ENCODE assay signal across 17 cellular contexts in genomic region chr9:134551176-134551575, GRCh38.
A peak's percentile ranks its signal among the peaks of the same experiment; 100 is the strongest.
DNase-seq lines count a peak whose midpoint lies in the region; ATAC-seq, FAIRE-seq and TF ChIP-seq lines count a peak whose summit lies in the region.
"Had no signal": no experiment of that assay in that cellular context is flagged by ENCODE, and none has a peak within 500 bp of the region (broad histone marks: within the 10 kb centered on the region; RNA-seq: fewer than 3 reads in every experiment).

No MANE protein-coding gene starts in this region.

- no peak overlapping the region for H3K56ac ChIP-seq in mesendoderm (ENCODE audit: low read length)

- H3K4me3 ChIP-seq in endothelial cell of umbilical vein (replicated peaks in 1 of 3; ENCODE audit: insufficient read depth in 1 of 3, low read depth in 1 of 3, low read length in 3 of 3) (no peak overlapping the region), mesendoderm (ENCODE audit: low read length) (no peak overlapping the region)
- H3K4me3 ChIP-seq: GM12878 had no signal

- ATAC-seq in natural killer cell treated with Interleukin-12 subunit alpha and Interleukin-12 subunit beta and Interleukin-15 and Interleukin-18, amount 100 ng/mL, for 72 hours = no peak
- no peak for ATAC-seq in natural killer cell
- ATAC-seq: GM12878 had no signal

- no peak overlapping the region for H3K4ac ChIP-seq in mesendoderm (ENCODE audit: low read depth, low read length)

- no peak overlapping the region for H2AFZ ChIP-seq in endothelial cell of umbilical vein (ENCODE audit: low read depth, low read length)

- no peak overlapping the region for H2BK15ac ChIP-seq in mesendoderm (replicated peaks; ENCODE audit: low read depth)

- no TSS peak for BruUV-seq in endothelial cell of umbilical vein (replicated peaks; lab: Mats Ljungman, UMichigan)

- H4K8ac ChIP-seq in mesendoderm (ENCODE audit: low read depth, low read length) = no peak overlapping the region

- no peak for FAIRE-seq in endothelial cell of umbilical vein (lab: Jason Lieb, UNC)
- FAIRE-seq: GM12878 had no signal

- H3K27ac ChIP-seq in endothelial cell of umbilical vein (ENCODE audit: insufficient read depth, low read depth, low read length) (peak overlapping the region; percentile 91), mesendoderm (ENCODE audit: low read depth, low read length) (no peak overlapping the region)

- H4K5ac ChIP-seq in mesendoderm (ENCODE audit: low read length) = no peak overlapping the region

- no peak for TF ChIP-seq POLR2A in endothelial cell of umbilical vein (IDR thresholded peaks at IDR 0.05; ENCODE audit: low read depth, low read length)

- dilution Hi-C loops in endothelial cell of umbilical vein (cut with MboI; ENCODE audit: extremely low pct_ligation_motif_present, low sequenced_read_pairs) = no loop called here

- H3K36me3 Mint-ChIP-seq in natural killer cell treated with Interleukin-12 subunit alpha and Interleukin-12 subunit beta and Interleukin-15 and Interleukin-18, amount 100 ng/mL, for 72 hours = no peaks in the 10 kb centered on the region
- H3K36me3 Mint-ChIP-seq in natural killer cell (no peaks in the 10 kb centered on the region), nephron (ENCODE audit: low read depth) (peaks cover 3% of the 10 kb centered on the region)
- H3K36me3 Mint-ChIP-seq: CD4-positive, CD25-positive, alpha-beta regulatory T cell had no signal

- H2BK5ac ChIP-seq in mesendoderm (ENCODE audit: low read length) = no peak overlapping the region

- H3K79me1 ChIP-seq in mesendoderm (ENCODE audit: low read length) = no peaks in the 10 kb centered on the region

- no peaks in the 10 kb centered on the region for H3K9me1 ChIP-seq in endothelial cell of umbilical vein (replicated peaks; ENCODE audit: control insufficient read depth, extremely low read depth, insufficient read depth, low read length)

- H3K4me3 Mint-ChIP-seq in natural killer cell treated with Interleukin-12 subunit alpha and Interleukin-12 subunit beta and Interleukin-15 and Interleukin-18, amount 100 ng/mL, for 72 hours = no peak overlapping the region
- H3K4me3 Mint-ChIP-seq in natural killer cell = no peak overlapping the region
- no peak overlapping the region for H3K4me3 Mint-ChIP-seq in nephron

- H3K36me3 ChIP-seq in endothelial cell of umbilical vein (ENCODE audit: control insufficient read depth in 2 of 2, extremely low read depth in 1 of 2, insufficient read depth in 2 of 2, low read length in 2 of 2) (no peaks in the 10 kb centered on the region), mesendoderm (ENCODE audit: control insufficient read depth, insufficient read depth, low read length) (no peaks in the 10 kb centered on the region)

- H3K27me3 ChIP-seq in endothelial cell of umbilical vein (ENCODE audit: control insufficient read depth in 2 of 2, insufficient read depth in 2 of 2, low read length in 2 of 2) (no peaks in the 10 kb centered on the region), mesendoderm (ENCODE audit: insufficient read depth, low read length, poor library complexity) (no peaks in the 10 kb centered on the region)

- peak; percentile 53 for DNase-seq in natural killer cell treated with Interleukin-12 subunit alpha and Interleukin-12 subunit beta and Interleukin-15 and Interleukin-18, amount 100 ng/mL, for 72 hours (ENCODE audit: low spot score)
- DNase-seq in natural killer cell (no peak), endothelial cell of umbilical vein (ENCODE audit: low read depth, low spot score) (no peak), SIG-M5 (lab: John Stamatoyannopoulos, UW) (no peak), GM03348 (ENCODE audit: low spot score) (no peak), GM13976 (ENCODE audit: low spot score) (no peak), mesendoderm (no peak)
- DNase-seq: CD4-positive, CD25-positive, alpha-beta regulatory T cell; DMS53; GOT3; KBM-7; NCI-H1048; NCI-H1694 treated with DMSO at 0.1 percent for 48 hours; NCI-H69; NK-92 treated with Interleukin-12 subunit alpha and Interleukin-12 subunit beta, amount 100 ng/mL, for 24 hours had no signal

- H3K9ac ChIP-seq in endothelial cell of umbilical vein (replicated peaks; ENCODE audit: extremely low read depth, insufficient read depth, low read length) (no peak overlapping the region), mesendoderm (ENCODE audit: low read length) (no peak overlapping the region)

- peaks cover 0 to 2% of the 10 kb centered on the region in 2 donors for H3K27me3 Mint-ChIP-seq in natural killer cell treated with Interleukin-12 subunit alpha and Interleukin-12 subunit beta and Interleukin-15 and Interleukin-18, amount 100 ng/mL, for 72 hours
- H3K27me3 Mint-ChIP-seq in natural killer cell (ENCODE audit: low read depth in 2 of 2) (no peaks in the 10 kb centered on the region), nephron (ENCODE audit: low read depth) (peaks cover 6% of the 10 kb centered on the region)
- H3K27me3 Mint-ChIP-seq: CD4-positive, CD25-positive, alpha-beta regulatory T cell had no signal

- intact Hi-C loops in natural killer cell (cut with micrococcal nuclease) (no loop called here), endothelial cell of umbilical vein (cut with micrococcal nuclease) (no loop called here)

- POLR2A ChIA-PET in endothelial cell of umbilical vein (lab: Charles Lee) = interaction anchor here (0.5 kb wide), 1 partner anchor 8 kb away, joined by 4 read pairs; no protein-coding TSS in a partner anchor

- no peaks in the 10 kb centered on the region for H3K9me3 ChIP-seq in endothelial cell of umbilical vein (replicated peaks; ENCODE audit: control insufficient read depth, insufficient read depth, low read length)

- no peaks in the 10 kb centered on the region for H4K20me1 ChIP-seq in endothelial cell of umbilical vein (replicated peaks; ENCODE audit: control insufficient read depth, extremely low read depth, insufficient read depth, low read length)

- no peak overlapping the region for H3K18ac ChIP-seq in mesendoderm (ENCODE audit: low read length)

- H3K4me1 Mint-ChIP-seq in natural killer cell treated with Interleukin-12 subunit alpha and Interleukin-12 subunit beta and Interleukin-15 and Interleukin-18, amount 100 ng/mL, for 72 hours (ENCODE audit: low read depth in 2 of 2) = no peaks in the 10 kb centered on the region
- H3K4me1 Mint-ChIP-seq in natural killer cell (no peaks in the 10 kb centered on the region), nephron (peaks cover 44% of the 10 kb centered on the region)
- H3K4me1 Mint-ChIP-seq: CD4-positive, CD25-positive, alpha-beta regulatory T cell had no signal

- H3K79me2 ChIP-seq in endothelial cell of umbilical vein (ENCODE audit: control insufficient read depth, insufficient read depth, low read length) = no peaks in the 10 kb centered on the region
- H3K79me2 ChIP-seq in mesendoderm (ENCODE audit: control insufficient read depth, insufficient read depth, low read length) = no peaks in the 10 kb centered on the region

- H3K4me1 ChIP-seq in endothelial cell of umbilical vein (ENCODE audit: control insufficient read depth, extremely low read depth, insufficient read depth, low read length) = peaks cover 21% of the 10 kb centered on the region
- H3K4me1 ChIP-seq in mesendoderm (ENCODE audit: control insufficient read depth, low read depth, low read length) = no peaks in the 10 kb centered on the region

- TF ChIP-seq CTCF in natural killer cell (IDR thresholded peaks at IDR 0.05) (no peak), endothelial cell of umbilical vein (IDR thresholded peaks at IDR 0.05; ENCODE audit: extremely low read depth in 1 of 2, insufficient read depth in 1 of 2, low read depth in 1 of 2, low read length in 2 of 2) (no peak), nephron (IDR thresholded peaks at IDR 0.05; ENCODE audit: unreplicated experiment in 3 of 3) (no peak), GM13976 (IDR thresholded peaks at IDR 0.05; ENCODE audit: borderline replicate concordance, control extremely low read depth, extremely low read depth, insufficient read depth, missing control alignments) (no peak)

- H3K27ac Mint-ChIP-seq in natural killer cell treated with Interleukin-12 subunit alpha and Interleukin-12 subunit beta and Interleukin-15 and Interleukin-18, amount 100 ng/mL, for 72 hours = no peak overlapping the region
- no peak overlapping the region for H3K27ac Mint-ChIP-seq in natural killer cell
- peak overlapping the region; percentile 72 to 73 (median 73) for H3K27ac Mint-ChIP-seq in nephron
- H3K27ac Mint-ChIP-seq: CD4-positive, CD25-positive, alpha-beta regulatory T cell had no signal

- CTCF ChIA-PET in endothelial cell of umbilical vein (lab: Charles Lee) = interaction anchor here (1.1 to 1.4 kb wide), 2 partner anchors 92 to 95 kb away, joined by 4 to 6 read pairs; no protein-coding TSS in a partner anchor

- H2AK5ac ChIP-seq in mesendoderm (ENCODE audit: low read length) = no peak overlapping the region

- in situ Hi-C loops in GM13976 (cut with MboI; ENCODE audit: low sequenced_read_pairs, unreplicated experiment) = no loop called here

- H2BK120ac ChIP-seq in mesendoderm (ENCODE audit: low read depth, low read length) = no peak overlapping the region

- H3K4me2 ChIP-seq in endothelial cell of umbilical vein (ENCODE audit: insufficient read depth, low read length) = no peak overlapping the region
- H3K4me2 ChIP-seq in mesendoderm (ENCODE audit: low read length) = no peak overlapping the region

- no peak overlapping the region for H3K23ac ChIP-seq in mesendoderm (ENCODE audit: low read length)

- WGBS in mesendoderm (ENCODE audit: extremely low coverage, insufficient coverage, low lambda C conversion rate) = no CpG with 5 or more reads among the region's 23 CpGs

- H3K9me3 Mint-ChIP-seq in natural killer cell treated with Interleukin-12 subunit alpha and Interleukin-12 subunit beta and Interleukin-15 and Interleukin-18, amount 100 ng/mL, for 72 hours = no peaks in the 10 kb centered on the region
- H3K9me3 Mint-ChIP-seq in natural killer cell = no peaks in the 10 kb centered on the region
- peaks cover 2% of the 10 kb centered on the region for H3K9me3 Mint-ChIP-seq in nephron

TF ChIP-seq in endothelial cell of umbilical vein, 7 proteins besides CTCF, POLR2A, EP300 and RAD21:
- TF ChIP-seq GATA2 (IDR thresholded peaks at IDR 0.05; ENCODE audit: insufficient read depth, insufficient read length, low read depth, low read length) (no peak), POLR2AphosphoS5 (IDR thresholded peaks at IDR 0.05; ENCODE audit: insufficient read depth, low read depth, low read length) (no peak), FOS (IDR thresholded peaks at IDR 0.05; ENCODE audit: borderline replicate concordance, insufficient read depth, low read length) (no peak), MAX (IDR thresholded peaks at IDR 0.05; ENCODE audit: insufficient read depth, insufficient read length) (no peak), JUN (IDR thresholded peaks at IDR 0.05; ENCODE audit: borderline replicate concordance, insufficient read depth, insufficient read length, low read depth) (no peak), EZH2 (IDR thresholded peaks at IDR 0.05; ENCODE audit: borderline replicate concordance, low read depth, low read length, severe bottlenecking) (no peak), MYC (IDR thresholded peaks at IDR 0.05; ENCODE audit: low read depth, low read length) (no peak)

Comparison
In these comparisons a context has a peak if more than half of its experiments do, and no peak if none do; other contexts are left out.
1. H3K27ac Mint-ChIP-seq: peak in nephron (3 of 3); none in natural killer cell treated with Interleukin-12 subunit alpha and Interleukin-12 subunit beta and Interleukin-15 and Interleukin-18, amount 100 ng/mL, for 72 hours (0 of 2) and natural killer cell (0 of 2).